15 cellular contexts compared by ENCODE assay signal in the genomic region with DNA sequence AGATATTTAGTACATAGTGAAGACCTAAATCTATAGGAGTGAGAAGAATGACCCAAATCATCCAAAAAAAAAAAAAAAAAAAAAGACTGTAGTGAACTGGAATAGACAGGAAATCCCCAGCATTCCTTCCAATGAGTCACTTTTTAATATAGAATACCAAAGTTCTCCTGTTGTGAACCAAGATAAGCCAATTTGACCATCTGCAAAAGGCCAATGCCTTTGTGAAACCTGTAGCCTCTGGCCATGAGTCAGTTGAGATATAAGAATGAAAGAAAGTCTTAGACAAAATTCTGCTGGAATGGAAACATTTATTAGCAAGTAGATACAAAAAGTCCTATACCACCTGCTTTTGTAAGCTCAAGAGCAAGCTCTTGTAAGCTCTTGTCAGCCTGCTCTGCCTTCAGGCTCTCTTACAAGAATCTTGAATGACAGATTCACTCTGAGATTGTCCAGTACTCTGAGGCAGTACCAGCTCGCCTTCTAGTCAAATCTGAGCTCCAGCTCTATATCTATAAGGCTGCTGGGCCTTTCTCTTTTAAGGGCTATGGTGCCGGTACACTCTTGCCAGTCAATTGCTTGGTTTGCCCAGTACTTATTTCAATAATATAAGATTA.
A peak's percentile ranks its signal among the peaks of the same experiment; 100 is the strongest.
DNase-seq lines count a peak whose midpoint lies in the region; ATAC-seq and TF ChIP-seq lines count a peak whose summit lies in the region.
"Had no signal": no experiment of that assay in that cellular context is flagged by ENCODE, and none has a peak within 500 bp of the region (broad histone marks: within the 10 kb centered on the region; RNA-seq: fewer than 3 reads in every experiment).

No MANE protein-coding gene starts in this region.

- H4K20me1 ChIP-seq in osteoblast (ENCODE audit: insufficient read depth, low read length), result no peaks in the 10 kb centered on the region

- 67 to 79% methylated on average over 1 to 2 of the region's 2 CpGs for WGBS in endodermal cell (ENCODE audit: insufficient coverage in 1 of 2, insufficient read length in 1 of 2), 2 experiments

- H3K9me3 ChIP-seq in osteoblast (ENCODE audit: low read depth, low read length), result no peaks in the 10 kb centered on the region
- peaks cover 16% of the 10 kb centered on the region for H3K9me3 ChIP-seq in endodermal cell (ENCODE audit: control insufficient read depth, low read length)
- H3K9me3 ChIP-seq: uterus had no signal

- H2AFZ ChIP-seq in osteoblast (ENCODE audit: low read length), result no peak overlapping the region

- no peaks in the 10 kb centered on the region for H3K79me2 ChIP-seq in osteoblast (ENCODE audit: insufficient read depth, low read length)

- TF ChIP-seq CTCF in epithelial cell of esophagus (IDR thresholded peaks at IDR 0.05; ENCODE audit: insufficient read depth, low read depth, low read length, missing control alignments) (no peak), osteoblast (IDR thresholded peaks at IDR 0.05; ENCODE audit: extremely low read depth, low read depth, low read length) (no peak), endodermal cell (conservative IDR thresholded peaks at IDR 0.05) (no peak)

- peaks cover 32% of the 10 kb centered on the region for H3K9me3 Mint-ChIP-seq in endodermal cell
- H3K9me3 Mint-ChIP-seq: activated T-helper 2 cell treated with anti-CD3 and anti-CD28 coated beads, Interferon-gamma antibody, Interleukin-2, Interleukin-4, amounts not matched to agents 10 μg/mL and 5 μg/mL and 100 μg/mL, durations not matched to agents 14 hours and 24 hours and 36 hours had no signal

- peaks cover 16% of the 10 kb centered on the region for H3K4me1 ChIP-seq in osteoblast (ENCODE audit: insufficient read depth, low read length)
- H3K4me1 ChIP-seq in endodermal cell (ENCODE audit: control insufficient read depth, insufficient read depth, low read length), result no peaks in the 10 kb centered on the region
- H3K4me1 ChIP-seq: uterus had no signal

- H3K4me1 Mint-ChIP-seq in endodermal cell, result no peaks in the 10 kb centered on the region
- H3K4me1 Mint-ChIP-seq: naive B cell had no signal

- H3K9ac ChIP-seq in endodermal cell (ENCODE audit: extremely low read depth, low read length, poor library complexity, severe bottlenecking), result no peak overlapping the region

- H3K36me3 Mint-ChIP-seq in endodermal cell (ENCODE audit: low read depth), result peaks cover 11% of the 10 kb centered on the region

- H3K27me3 ChIP-seq in osteoblast (ENCODE audit: insufficient read depth, low read length) (no peaks in the 10 kb centered on the region), endodermal cell (ENCODE audit: control insufficient read depth, insufficient read depth, low read length, poor library complexity, severe bottlenecking) (no peaks in the 10 kb centered on the region)
- H3K27me3 ChIP-seq: dorsolateral prefrontal cortex, uterus had no signal

- H3K4me2 ChIP-seq in osteoblast (ENCODE audit: insufficient read depth, low read length), result peak overlapping the region; percentile 2

- H3K27me3 Mint-ChIP-seq in endodermal cell (ENCODE audit: insufficient read depth), result no peaks in the 10 kb centered on the region
- H3K27me3 Mint-ChIP-seq: naive B cell had no signal

- H3K27ac ChIP-seq in osteoblast (ENCODE audit: low read depth, low read length) (peak overlapping the region; percentile 46), endodermal cell (ENCODE audit: low read depth, low read length) (no peak overlapping the region)
- H3K27ac ChIP-seq: dorsolateral prefrontal cortex, uterus had no signal

- no peak overlapping the region for H3K4me3 ChIP-seq in epithelial cell of esophagus (ENCODE audit: low read length)
- no peak overlapping the region for H3K4me3 ChIP-seq in osteoblast (ENCODE audit: insufficient read depth, low read length)
- no peak overlapping the region for H3K4me3 ChIP-seq in endodermal cell (ENCODE audit: low read length)
- H3K4me3 ChIP-seq: dorsolateral prefrontal cortex, uterus had no signal

- DNase-seq in EL (peak; percentile 83), RKO (ENCODE audit: low spot score) (peak; percentile 33), epithelial cell of esophagus (ENCODE audit: low read depth) (peak; percentile 59), osteoblast (ENCODE audit: insufficient read length, low spot score, missing footprints) (no peak), NCI-H2196 (lab: John Stamatoyannopoulos, UW; ENCODE audit: unreplicated experiment) (no peak), endodermal cell (no peak), NCI-H128 (lab: John Stamatoyannopoulos, UW; ENCODE audit: unreplicated experiment) (no peak)
- DNase-seq: activated CD4-positive, CD25-positive, alpha-beta regulatory T cell; DND-41; dorsolateral prefrontal cortex; KG1; naive B cell; uterus had no signal

- H3K4me3 Mint-ChIP-seq in endodermal cell, result no peak overlapping the region
- H3K4me3 Mint-ChIP-seq: naive B cell had no signal

- ATAC-seq in HG03039 (IDR thresholded peaks at IDR 0.05; ENCODE audit: unreplicated experiment), result no peak

- no peaks in the 10 kb centered on the region for H3K36me3 ChIP-seq in osteoblast (ENCODE audit: insufficient read depth, low read length)
- no peaks in the 10 kb centered on the region for H3K36me3 ChIP-seq in endodermal cell (ENCODE audit: control insufficient read depth, insufficient read depth, low read length)
- H3K36me3 ChIP-seq: uterus had no signal

- H3K27ac Mint-ChIP-seq in endodermal cell, result no peak overlapping the region
- H3K27ac Mint-ChIP-seq: activated T-helper 2 cell treated with anti-CD3 and anti-CD28 coated beads, Interferon-gamma antibody, Interleukin-2, Interleukin-4, amounts not matched to agents 10 μg/mL and 5 μg/mL and 100 μg/mL, durations not matched to agents 14 hours and 24 hours and 36 hours; naive B cell had no signal

Comparison
In these comparisons a context has a peak if more than half of its experiments do, and no peak if none do; other contexts are left out.
1. DNase-seq: peak in EL (single experiment), RKO (single experiment) and epithelial cell of esophagus (single experiment); none in osteoblast (single experiment), NCI-H2196 (single experiment), endodermal cell (single experiment) and NCI-H128 (single experiment).